In genomic region chr2:238439093-238439849, GRCh38 we compare ENCODE assay signal across 8 cellular contexts. TPM values are rescaled to one million over a fixed set of nuclear protein-coding genes. Genes with fewer than 3 reads are reported as not detected.
DNase-seq lines count a peak whose midpoint lies in the region; ATAC-seq and TF ChIP-seq lines count a peak whose summit lies in the region.

No MANE protein-coding gene starts in this region.

- H3K23me2 ChIP-seq in H9 (ENCODE audit: insufficient read length, low read depth, low read length, poor library complexity, severe bottlenecking): no peaks in the 10 kb centered on the region

- no peak overlapping the region for H3K4ac ChIP-seq in H9 (ENCODE audit: low read depth, low read length)

- H2BK20ac ChIP-seq in H9 (ENCODE audit: low read depth, low read length, poor library complexity, severe bottlenecking): no peak overlapping the region

- peaks cover 5 to 6% of the 10 kb centered on the region in 2 experiments for H3K4me1 Mint-ChIP-seq in H9

- no peak overlapping the region for H2BK15ac ChIP-seq in H9 (ENCODE audit: low read depth, low read length)

- no peak overlapping the region for H3K27ac ChIP-seq in H9 (ENCODE audit: insufficient read length, low read depth, low read length)

- no peaks in the 10 kb centered on the region for H3K9me3 ChIP-seq in H9 (ENCODE audit: control insufficient read depth, low read depth, low read length)

- peaks cover 10% of the 10 kb centered on the region; the same call in 1 of the 2 replicates for H3K79me2 ChIP-seq in H9 (ENCODE audit: insufficient read depth, low read length)

- H2BK5ac ChIP-seq in H9 (ENCODE audit: insufficient read length, low read length): no peak overlapping the region

- no peak overlapping the region for H2AK5ac ChIP-seq in H9 (ENCODE audit: insufficient read length, low read length)

- H3K79me1 ChIP-seq in H9 (ENCODE audit: insufficient read depth, low read depth, low read length, poor library complexity, severe bottlenecking): peaks cover under 1% of the 10 kb centered on the region

- no peaks in the 10 kb centered on the region for H3K4me1 ChIP-seq in H9 (ENCODE audit: insufficient read depth, low read length)

- no peak overlapping the region for H3K4me2 ChIP-seq in H9 (ENCODE audit: insufficient read depth, insufficient read length, low read length)

- peak overlapping the region in 2 of 3 experiments; percentile 13 to 37; a peak in 4 of 7 replicates for H3K27ac Mint-ChIP-seq in H9

- H3K56ac ChIP-seq in H9 (ENCODE audit: insufficient read length, low read depth, low read length): no peak overlapping the region

- H3K36me3 Mint-ChIP-seq in H9 (ENCODE audit: insufficient read depth in 1 of 3, low read depth in 3 of 3): peaks cover 18 to 61% (median 50%) of the 10 kb centered on the region in 3 experiments

- H3K9me3 Mint-ChIP-seq in H9: no peaks in the 10 kb centered on the region

- no peak overlapping the region for H2BK120ac ChIP-seq in H9 (ENCODE audit: low read depth, low read length, poor library complexity, severe bottlenecking)

- no peak overlapping the region for H3T11ph ChIP-seq in H9 (ENCODE audit: low read length)

- no peak overlapping the region for H3K4me3 Mint-ChIP-seq in H9

- ATAC-seq in GM18517 (IDR thresholded peaks at IDR 0.05; ENCODE audit: unreplicated experiment): no peak
- ATAC-seq in HG03354 (IDR thresholded peaks at IDR 0.05; ENCODE audit: poor library complexity, severe bottlenecking, unreplicated experiment): no peak
- ATAC-seq in GM18519 (IDR thresholded peaks at IDR 0.05; ENCODE audit: low FRiP score, unreplicated experiment): no peak

- no peak overlapping the region for H3K18ac ChIP-seq in H9 (ENCODE audit: insufficient read length, low read depth, low read length)

- H3K27me3 ChIP-seq in H9 (ENCODE audit: insufficient read depth, low read length): no peaks in the 10 kb centered on the region

- no peak overlapping the region for H2AFZ ChIP-seq in H9 (ENCODE audit: low read length)

- DNase-seq in H9 (no peak), activated T-cell treated with anti-CD3 and anti-CD28 coated beads for 24 hours (ENCODE audit: low read depth) (peak; percentile 68), glomerular visceral epithelial cell (ENCODE audit: extremely low spot score) (peak; percentile 96), Kasumi-1 (lab: John Stamatoyannopoulos, UW) (no peak)
- peak; percentile 52 to 54 for DNase-seq in stimulated activated CD4-positive, alpha-beta T cell treated with anti-CD3 and anti-CD28 coated beads, Interleukin-2, amount 100 ng/mL, for 48 hours

- no CpG with 5 or more reads among the region's 23 CpGs for WGBS in H9 (ENCODE audit: extremely low coverage, insufficient read length, low lambda C conversion rate)

- H3K14ac ChIP-seq in H9 (ENCODE audit: insufficient read depth, low read length): no peak overlapping the region

- H3K9ac ChIP-seq in H9 (ENCODE audit: extremely low read depth, insufficient read length, low read length): peak overlapping the region; percentile 12

- H3K23ac ChIP-seq in H9 (ENCODE audit: insufficient read length, low read depth, low read length): no peak overlapping the region

- no peaks in the 10 kb centered on the region for H3K27me3 Mint-ChIP-seq in H9 (ENCODE audit: low read depth)

- H4K91ac ChIP-seq in H9 (ENCODE audit: insufficient read length, low read depth, low read length): no peak overlapping the region

- no peak overlapping the region for H4K5ac ChIP-seq in H9 (ENCODE audit: insufficient read length, low read depth, low read length)

- no peaks in the 10 kb centered on the region for H4K20me1 ChIP-seq in H9 (ENCODE audit: control insufficient read depth, insufficient read depth, insufficient read length)

- no peak overlapping the region for H4K8ac ChIP-seq in H9 (replicated peaks; ENCODE audit: insufficient read length, low read depth, low read length)

- TF ChIP-seq CTCF in H9 (conservative IDR thresholded peaks at IDR 0.05): no peak

- no peak overlapping the region for H2BK12ac ChIP-seq in H9 (ENCODE audit: insufficient read length, low read depth, low read length)

RNA-seq across cellular contexts. Expression of gene ASB1, which starts 12.5 kb away (rescaled TPM):
- 46.0 and 49.4 TPM in 2 replicates for total RNA-seq in H9 (2021)

Comparison
In these comparisons a context has a peak if more than half of its experiments do, and no peak if none do; other contexts are left out.
1. DNase-seq: peak in activated T-cell treated with anti-CD3 and anti-CD28 coated beads for 24 hours (single experiment), glomerular visceral epithelial cell (single experiment) and stimulated activated CD4-positive, alpha-beta T cell treated with anti-CD3 and anti-CD28 coated beads, Interleukin-2, amount 100 ng/mL, for 48 hours (2 of 2); none in H9 (single experiment) and Kasumi-1 (0 of 2).